9 cellular contexts compared by ENCODE assay signal in genomic region chr12:10716704-10717315, GRCh38. TPM values are rescaled to one million over a fixed set of nuclear protein-coding genes. Genes with fewer than 3 reads are reported as not detected.
A peak's percentile ranks its signal among the peaks of the same experiment; 100 is the strongest.
DNase-seq lines count a peak whose midpoint lies in the region; ATAC-seq and TF ChIP-seq lines count a peak whose summit lies in the region.
"Had no signal": no experiment of that assay in that cellular context is flagged by ENCODE, and none has a peak within 500 bp of the region (broad histone marks: within the 10 kb centered on the region; RNA-seq: fewer than 3 reads in every experiment).

No MANE protein-coding gene starts in this region.

- TF ChIP-seq CTCF in RWPE2 (IDR thresholded peaks at IDR 0.05; ENCODE audit: poor library complexity, severe bottlenecking), result no peak
- no peak for TF ChIP-seq CTCF in foreskin fibroblast (IDR thresholded peaks at IDR 0.05; ENCODE audit: low read depth, low read length)
- TF ChIP-seq CTCF in progenitor cell of endocrine pancreas (IDR thresholded peaks at IDR 0.05; ENCODE audit: unreplicated experiment), result no peak

- H3K4me1 ChIP-seq in RWPE2 (ENCODE audit: insufficient read depth, poor library complexity, severe bottlenecking), result peaks cover 28% of the 10 kb centered on the region

- H3K27me3 ChIP-seq in RWPE2 (ENCODE audit: insufficient read depth, poor library complexity, severe bottlenecking), result no peaks in the 10 kb centered on the region

- H3K36me3 Mint-ChIP-seq in progenitor cell of endocrine pancreas (ENCODE audit: insufficient read depth), result peaks cover 28% of the 10 kb centered on the region

- peaks cover 69% of the 10 kb centered on the region for H3K36me3 ChIP-seq in RWPE2 (ENCODE audit: low read depth)

- no peaks in the 10 kb centered on the region for H3K9me3 ChIP-seq in RWPE2 (ENCODE audit: severe bottlenecking)

- H3K27me3 Mint-ChIP-seq in progenitor cell of endocrine pancreas, result no peaks in the 10 kb centered on the region
- H3K27me3 Mint-ChIP-seq: central memory CD8-positive, alpha-beta T cell had no signal

- ATAC-seq in RWPE2 (ENCODE audit: low read depth) (peak; percentile 76), GM21619 (IDR thresholded peaks at IDR 0.05; ENCODE audit: unreplicated experiment) (no peak)

- no peak overlapping the region for H3K4me3 Mint-ChIP-seq in progenitor cell of endocrine pancreas (ENCODE audit: low read depth)
- H3K4me3 Mint-ChIP-seq: central memory CD8-positive, alpha-beta T cell had no signal

- peak; percentile 80 for DNase-seq in Daoy (ENCODE audit: low read depth)
- DNase-seq in RWPE2 (ENCODE audit: low spot score), result peak; percentile 87
- DNase-seq in foreskin fibroblast, result peak; percentile 87 to 94
- DNase-seq in progenitor cell of endocrine pancreas (ENCODE audit: low spot score, unreplicated experiment), result no peak
- no peak for DNase-seq in NCI-H1092 (lab: John Stamatoyannopoulos, UW)
- no peak for DNase-seq in COR-L47 (lab: John Stamatoyannopoulos, UW)
- DNase-seq in stimulated activated CD4-positive, alpha-beta T cell treated with anti-CD3 and anti-CD28 coated beads, Interleukin-15, amount 100 ng/mL, for 24 hours, result no peak

- H3K27ac Mint-ChIP-seq in progenitor cell of endocrine pancreas, result peak overlapping the region; percentile 45

- H3K9me3 Mint-ChIP-seq in progenitor cell of endocrine pancreas (ENCODE audit: low read depth), result no peaks in the 10 kb centered on the region
- H3K9me3 Mint-ChIP-seq: central memory CD8-positive, alpha-beta T cell had no signal

- H3K27ac ChIP-seq in RWPE2 (ENCODE audit: poor library complexity, severe bottlenecking), result peak overlapping the region; percentile 89

- H3K4me3 ChIP-seq in RWPE2 (ENCODE audit: severe bottlenecking) (no peak overlapping the region), foreskin fibroblast (ENCODE audit: low read depth in 1 of 2, low read length in 2 of 2) (peak overlapping the region; percentile 27 to 40)

- H3K4me1 Mint-ChIP-seq in progenitor cell of endocrine pancreas (ENCODE audit: low read depth), result peaks cover 25% of the 10 kb centered on the region

RNA-seq across cellular contexts. Expression of gene YBX3, which starts 6.3 kb away (rescaled TPM):
- 25.3 and 27.6 TPM in 2 replicates for total RNA-seq in Daoy (2014; rRNA removed; shearing (Covaris generic))
- total RNA-seq in progenitor cell of endocrine pancreas, result 200 and 215 TPM in 2 replicates

RNA-seq across cellular contexts. Expression of gene STYK1, which starts 43.0 kb away (rescaled TPM):
- 0.17 and 1.0 TPM in 2 replicates for total RNA-seq in Daoy (2014; rRNA removed; shearing (Covaris generic))
- total RNA-seq in progenitor cell of endocrine pancreas, result 0.79 and 0.95 TPM in 2 replicates

Comparison
In these comparisons a context has a peak if more than half of its experiments do, and no peak if none do; other contexts are left out.
1. DNase-seq: peak in Daoy (single experiment), RWPE2 (single experiment) and foreskin fibroblast (2 of 2); none in progenitor cell of endocrine pancreas (single experiment), NCI-H1092 (single experiment), COR-L47 (single experiment) and stimulated activated CD4-positive, alpha-beta T cell treated with anti-CD3 and anti-CD28 coated beads, Interleukin-15, amount 100 ng/mL, for 24 hours (single experiment).